ENCODE assay signal across 18 cellular contexts in the genomic region with DNA sequence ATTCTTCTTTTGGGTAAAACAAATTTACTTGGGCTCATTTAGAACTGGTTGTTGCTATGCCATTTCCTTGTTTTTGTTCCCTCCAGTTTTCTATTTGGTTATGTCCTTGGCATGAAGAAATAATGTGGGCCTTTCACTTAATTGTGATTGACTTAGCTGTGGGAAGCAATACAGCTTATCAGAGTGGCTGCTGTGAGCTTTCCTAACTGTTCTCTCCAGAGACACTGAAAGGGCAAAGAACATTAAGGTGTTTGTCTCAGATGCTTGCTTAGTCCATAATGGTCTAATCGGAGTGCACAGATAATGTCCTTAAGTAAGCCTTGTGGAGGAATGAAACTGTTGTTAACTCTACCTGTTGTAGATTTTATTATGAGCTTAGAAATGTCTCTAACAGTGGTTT. TPM values are rescaled to one million over a fixed set of nuclear protein-coding genes. Genes with fewer than 3 reads are reported as not detected.
DNase-seq lines count a peak whose midpoint lies in the region; ATAC-seq, FAIRE-seq and TF ChIP-seq lines count a peak whose summit lies in the region.
"Had no signal": no experiment of that assay in that cellular context is flagged by ENCODE, and none has a peak within 500 bp of the region (broad histone marks: within the 10 kb centered on the region; RNA-seq: fewer than 3 reads in every experiment).

No MANE protein-coding gene starts in this region.

- no peak overlapping the region for H3K23ac ChIP-seq in H9 (ENCODE audit: insufficient read length, low read depth, low read length)

- 4 to 15% methylated on average over 1 of the region's 1 CpG for WGBS in pancreas, 2 donors
- no CpG with 5 or more reads among the region's 1 CpG for WGBS in H9 (ENCODE audit: extremely low coverage, insufficient read length, low lambda C conversion rate)

- H3K4me3 Mint-ChIP-seq in H9, result no peak overlapping the region
- H3K4me3 Mint-ChIP-seq: activated B cell treated with CpG ODN at 0.5 μM for 24 hours; CD14-positive monocyte; stimulated activated memory B cell treated with anti-CD40 and anti-IgM and Interleukin-4, amounts not matched to agents 10 μg/mL and 1 μg/mL and 100 μg/mL, for 72 hours had no signal

- no peaks in the 10 kb centered on the region for H3K23me2 ChIP-seq in H9 (ENCODE audit: insufficient read length, low read depth, low read length, poor library complexity, severe bottlenecking)

- H3K4me1 ChIP-seq in endocrine pancreas (ENCODE audit: control insufficient read depth, insufficient read depth, low read length) (peaks cover 17% of the 10 kb centered on the region), pancreas (peaks cover 14 to 36% (median 26%) of the 10 kb centered on the region in 3 donors), H9 (ENCODE audit: insufficient read depth, low read length) (no peaks in the 10 kb centered on the region; the same call in 1 of the 2 replicates)

- H3K36me3 ChIP-seq in endocrine pancreas (ENCODE audit: control insufficient read depth, insufficient read depth, low read length) (no peaks in the 10 kb centered on the region), pancreas (no peaks in the 10 kb centered on the region)

- H4K91ac ChIP-seq in H9 (ENCODE audit: insufficient read length, low read depth, low read length), result no peak overlapping the region

- peaks cover 3% of the 10 kb centered on the region for H3K79me1 ChIP-seq in H9 (ENCODE audit: insufficient read depth, low read depth, low read length, poor library complexity, severe bottlenecking)

- H3K27ac ChIP-seq in pancreas (peak overlapping the region in 3 of 4 donors; percentile 26 to 57 (median 41)), H9 (ENCODE audit: insufficient read length, low read depth, low read length) (no peak overlapping the region)
- H3K27ac ChIP-seq: 22Rv1, GM23248 had no signal

- H2BK5ac ChIP-seq in H9 (ENCODE audit: insufficient read length, low read length), result no peak overlapping the region

- no peak overlapping the region for H2BK12ac ChIP-seq in H9 (ENCODE audit: insufficient read length, low read depth, low read length)

- no peak overlapping the region for H3K4ac ChIP-seq in H9 (ENCODE audit: low read depth, low read length)

- intact Hi-C loops in pancreas (cut with DNase I), result no loop called here

- H2BK15ac ChIP-seq in H9 (ENCODE audit: low read depth, low read length), result no peak overlapping the region

- H2AFZ ChIP-seq in H9 (ENCODE audit: low read length), result no peak overlapping the region
- H2AFZ ChIP-seq: GM23248 had no signal

- H4K5ac ChIP-seq in H9 (ENCODE audit: insufficient read length, low read depth, low read length), result no peak overlapping the region

- H3K56ac ChIP-seq in H9 (ENCODE audit: insufficient read length, low read depth, low read length), result no peak overlapping the region

- no peak for FAIRE-seq in pancreas (lab: Jason Lieb, UNC)
- FAIRE-seq: keratinocyte had no signal

- H3T11ph ChIP-seq in H9 (ENCODE audit: low read length), result no peak overlapping the region

- no peak overlapping the region for H3K18ac ChIP-seq in H9 (ENCODE audit: insufficient read length, low read depth, low read length)

- no peak overlapping the region for H4K8ac ChIP-seq in H9 (replicated peaks; ENCODE audit: insufficient read length, low read depth, low read length)

- H3K9ac ChIP-seq in endocrine pancreas (ENCODE audit: control insufficient read depth, insufficient read depth, low read length) (no peak overlapping the region), H9 (ENCODE audit: extremely low read depth, insufficient read length, low read length) (no peak overlapping the region)
- H3K9ac ChIP-seq: GM23248 had no signal

- H2AK5ac ChIP-seq in H9 (ENCODE audit: insufficient read length, low read length), result no peak overlapping the region

- no peaks in the 10 kb centered on the region for H3K79me2 ChIP-seq in H9 (ENCODE audit: insufficient read depth, low read length)

- H3K36me3 Mint-ChIP-seq in H9 (ENCODE audit: insufficient read depth in 1 of 3, low read depth in 3 of 3), result peaks cover 8 to 9% (median 9%) of the 10 kb centered on the region in 3 experiments; a peak in 6 of 7 replicates
- H3K36me3 Mint-ChIP-seq: CD14-positive monocyte; stimulated activated memory B cell treated with anti-CD40 and anti-IgM and Interleukin-4, amounts not matched to agents 10 μg/mL and 1 μg/mL and 100 μg/mL, for 72 hours had no signal

- no peak overlapping the region for H2BK120ac ChIP-seq in H9 (ENCODE audit: low read depth, low read length, poor library complexity, severe bottlenecking)

- TF ChIP-seq CTCF in pancreas (IDR thresholded peaks at IDR 0.05) (no peak), H9 (conservative IDR thresholded peaks at IDR 0.05) (no peak)

- H3K4me3 ChIP-seq in endocrine pancreas (ENCODE audit: control insufficient read depth, insufficient read depth, low read length) (peak overlapping the region; percentile 14), pancreas (no peak overlapping the region)
- H3K4me3 ChIP-seq: GM23248 had no signal

- no peak overlapping the region for H3K27ac Mint-ChIP-seq in H9
- H3K27ac Mint-ChIP-seq: activated B cell treated with CpG ODN at 0.5 μM for 24 hours; activated naive CD8-positive, alpha-beta T cell; CD14-positive monocyte; stimulated activated memory B cell treated with anti-CD40 and anti-IgM and Interleukin-4, amounts not matched to agents 10 μg/mL and 1 μg/mL and 100 μg/mL, for 72 hours had no signal

- H2BK20ac ChIP-seq in H9 (ENCODE audit: low read depth, low read length, poor library complexity, severe bottlenecking), result no peak overlapping the region

- peaks cover under 1 to 2% of the 10 kb centered on the region in 2 experiments; a peak in 2 of 5 replicates for H3K9me3 Mint-ChIP-seq in H9

- H3K14ac ChIP-seq in H9 (ENCODE audit: insufficient read depth, low read length), result no peak overlapping the region

- peaks cover 7 to 13% of the 10 kb centered on the region in 2 experiments for H3K4me1 Mint-ChIP-seq in H9
- H3K4me1 Mint-ChIP-seq: activated B cell treated with CpG ODN at 0.5 μM for 24 hours; CD14-positive monocyte; stimulated activated memory B cell treated with anti-CD40 and anti-IgM and Interleukin-4, amounts not matched to agents 10 μg/mL and 1 μg/mL and 100 μg/mL, for 72 hours had no signal

- ATAC-seq in pancreas, result peak; percentile 77 to 95 (median 90)
- ATAC-seq: stimulated activated memory B cell treated with anti-CD40 and anti-IgM and Interleukin-4, amounts not matched to agents 10 μg/mL and 1 μg/mL and 100 μg/mL, for 72 hours had no signal

- H3K27me3 ChIP-seq in endocrine pancreas (ENCODE audit: control insufficient read depth, insufficient read depth, low read length) (no peaks in the 10 kb centered on the region), pancreas (no peaks in the 10 kb centered on the region), H9 (ENCODE audit: insufficient read depth, low read length) (no peaks in the 10 kb centered on the region)

- H4K20me1 ChIP-seq in H9 (ENCODE audit: control insufficient read depth, insufficient read depth, insufficient read length), result no peaks in the 10 kb centered on the region

- no peaks in the 10 kb centered on the region for H3K27me3 Mint-ChIP-seq in H9 (ENCODE audit: low read depth)
- H3K27me3 Mint-ChIP-seq: activated naive CD8-positive, alpha-beta T cell; stimulated activated memory B cell treated with anti-CD40 and anti-IgM and Interleukin-4, amounts not matched to agents 10 μg/mL and 1 μg/mL and 100 μg/mL, for 72 hours had no signal

- H3K9me3 ChIP-seq in endocrine pancreas (ENCODE audit: control insufficient read depth, low read length) (no peaks in the 10 kb centered on the region), pancreas (no peaks in the 10 kb centered on the region), H9 (ENCODE audit: control insufficient read depth, low read depth, low read length) (no peaks in the 10 kb centered on the region)

- DNase-seq in DMS53 (lab: John Stamatoyannopoulos, UW), result peak; percentile 4
- DNase-seq in DMS53 treated with DMSO at 0.1 percent for 48 hours (lab: John Stamatoyannopoulos, UW; ENCODE audit: unreplicated experiment), result no peak
- peak; percentile 4 for DNase-seq in NCI-H2227 treated with DMSO at 0.1 percent for 48 hours (lab: John Stamatoyannopoulos, UW)
- DNase-seq in pancreas, result peak in 1 of 6 donors; percentile 22
- no peak for DNase-seq in H9
- no peak for DNase-seq in HK-2 (ENCODE audit: unreplicated experiment)
- DNase-seq in NCI-H526 (lab: John Stamatoyannopoulos, UW), result no peak
- DNase-seq: activated B cell treated with CpG ODN at 0.5 μM for 24 hours; activated CD8-positive, alpha-beta memory T cell treated with anti-CD3 and anti-CD28 coated beads, Interleukin-2, amount 50 U/mL, for 4 hours; GM23248; NCI-H187 treated with DMSO at 0.1 percent for 48 hours; retina had no signal

- no peak overlapping the region for H3K4me2 ChIP-seq in H9 (ENCODE audit: insufficient read depth, insufficient read length, low read length)

RNA-seq across cellular contexts. Expression of a gene that starts 56.6 kb away (rescaled TPM):
- total RNA-seq in pancreas, result 10 to 100 TPM in 5 of 6 donors, 1 to 10 TPM in 1; 6.7 to 22.1 (median 12.1) TPM
- 10 to 100 TPM in 1 of 2 donors, 1 to 10 TPM in 1; 6.1 to 11.7 TPM for polyA plus RNA-seq in pancreas
- total RNA-seq in H9 (2021), result 11.7 and 11.8 TPM in 2 replicates
- total RNA-seq: activated B cell treated with CpG ODN at 0.5 μM for 24 hours had no signal

Comparison
In these comparisons a context has a peak if more than half of its experiments do, and no peak if none do; other contexts are left out.
1. DNase-seq: peak in DMS53 (single experiment) and NCI-H2227 treated with DMSO at 0.1 percent for 48 hours (single experiment); none in DMS53 treated with DMSO at 0.1 percent for 48 hours (single experiment), H9 (single experiment), HK-2 (single experiment) and NCI-H526 (0 of 2).